Comparison of ENCODE assay signal across 9 cellular contexts in genomic region chr20:49706548-49707517, GRCh38. TPM values are rescaled to one million over a fixed set of nuclear protein-coding genes. Genes with fewer than 3 reads are reported as not detected.
DNase-seq lines count a peak whose midpoint lies in the region; ATAC-seq and TF ChIP-seq lines count a peak whose summit lies in the region.
"Had no signal": no experiment of that assay in that cellular context is flagged by ENCODE, and none has a peak within 500 bp of the region (broad histone marks: within the 10 kb centered on the region; RNA-seq: fewer than 3 reads in every experiment).

No MANE protein-coding gene starts in this region.

- CTCF ChIA-PET in activated CD8-positive, alpha-beta memory T cell treated with anti-CD3 and anti-CD28 coated beads, Interleukin-2, amount 10 ng/mL, durations not matched to agents 7 days and 5 days (lab: Charles Lee): interaction anchor here (0.6 to 1.6 kb wide), 5 partner anchors 9 to 139 kb away, joined by 3 to 4 read pairs (median 3); no protein-coding TSS in a partner anchor

- DNase-seq in activated CD8-positive, alpha-beta memory T cell treated with anti-CD3 and anti-CD28 coated beads, Interleukin-2, amount 10 ng/mL, durations not matched to agents 7 days and 5 days: no peak
- no peak for DNase-seq in activated CD8-positive, alpha-beta memory T cell treated with anti-CD3 and anti-CD28 coated beads, Interleukin-2, amount 50 U/mL, for 4 hours
- peak; percentile 28 for DNase-seq in coronary artery (ENCODE audit: low spot score)
- no peak for DNase-seq in mesothelial cell of epicardium (ENCODE audit: low spot score in 2 of 2, unreplicated experiment in 2 of 2)
- DNase-seq in tibial artery: no peak
- no peak for DNase-seq in SJCRH30
- no peak for DNase-seq in posterior vena cava (ENCODE audit: low spot score)
- DNase-seq: NCI-H2171 had no signal

- TF ChIP-seq CTCF in coronary artery (IDR thresholded peaks at IDR 0.05): no peak
- TF ChIP-seq CTCF in mesothelial cell of epicardium (IDR thresholded peaks at IDR 0.05; ENCODE audit: unreplicated experiment): no peak
- no peak for TF ChIP-seq CTCF in tibial artery (IDR thresholded peaks at IDR 0.05)

- peak overlapping the region in 1 of 2 donors; percentile 6 for H3K27ac ChIP-seq in coronary artery
- peak overlapping the region; percentile 31 to 38 for H3K27ac ChIP-seq in tibial artery
- H3K27ac ChIP-seq in SJCRH30: no peak overlapping the region

- no peak for ATAC-seq in activated CD8-positive, alpha-beta memory T cell treated with anti-CD3 and anti-CD28 coated beads, Interleukin-2, amount 10 ng/mL, durations not matched to agents 7 days and 5 days
- no peak for ATAC-seq in GM18517 (IDR thresholded peaks at IDR 0.05; ENCODE audit: unreplicated experiment)

- peaks cover 13% of the 10 kb centered on the region for H3K36me3 Mint-ChIP-seq in activated CD8-positive, alpha-beta memory T cell treated with anti-CD3 and anti-CD28 coated beads, Interleukin-2, amount 10 ng/mL, durations not matched to agents 7 days and 5 days
- no peaks in the 10 kb centered on the region for H3K36me3 Mint-ChIP-seq in mesothelial cell of epicardium

- H3K27ac Mint-ChIP-seq in activated CD8-positive, alpha-beta memory T cell treated with anti-CD3 and anti-CD28 coated beads, Interleukin-2, amount 10 ng/mL, durations not matched to agents 7 days and 5 days: peak overlapping the region; percentile 20
- H3K27ac Mint-ChIP-seq in mesothelial cell of epicardium: peak overlapping the region; percentile 88

- peaks cover 66% of the 10 kb centered on the region for H3K4me1 Mint-ChIP-seq in activated CD8-positive, alpha-beta memory T cell treated with anti-CD3 and anti-CD28 coated beads, Interleukin-2, amount 10 ng/mL, durations not matched to agents 7 days and 5 days
- H3K4me1 Mint-ChIP-seq in mesothelial cell of epicardium: peaks cover 43% of the 10 kb centered on the region

- no peaks in the 10 kb centered on the region for H3K27me3 ChIP-seq in tibial artery
- no peaks in the 10 kb centered on the region for H3K27me3 ChIP-seq in SJCRH30

- intact Hi-C loops in tibial artery (cut with DNase I; ENCODE audit: low total_unique reads) (no loop called here), posterior vena cava (cut with DNase I) (loop anchor here in 1 of 2 donors (1.0 kb wide), 1 partner anchor 15 kb away; no protein-coding TSS in a partner anchor)

- H3K4me3 ChIP-seq in coronary artery (no peak overlapping the region), tibial artery (no peak overlapping the region), SJCRH30 (no peak overlapping the region)

- no peaks in the 10 kb centered on the region for H3K36me3 ChIP-seq in tibial artery
- H3K36me3 ChIP-seq in SJCRH30: peaks cover 14% of the 10 kb centered on the region

- no peaks in the 10 kb centered on the region for H3K9me3 ChIP-seq in tibial artery
- no peaks in the 10 kb centered on the region for H3K9me3 ChIP-seq in SJCRH30 (replicated peaks)

- H3K4me3 Mint-ChIP-seq in activated CD8-positive, alpha-beta memory T cell treated with anti-CD3 and anti-CD28 coated beads, Interleukin-2, amount 10 ng/mL, durations not matched to agents 7 days and 5 days: no peak overlapping the region
- no peak overlapping the region for H3K4me3 Mint-ChIP-seq in mesothelial cell of epicardium

- no peaks in the 10 kb centered on the region for H3K27me3 Mint-ChIP-seq in activated CD8-positive, alpha-beta memory T cell treated with anti-CD3 and anti-CD28 coated beads, Interleukin-2, amount 10 ng/mL, durations not matched to agents 7 days and 5 days
- no peaks in the 10 kb centered on the region for H3K27me3 Mint-ChIP-seq in mesothelial cell of epicardium (ENCODE audit: low read depth)

- peaks cover 0 to 66% (median 25%) of the 10 kb centered on the region in 4 donors for H3K4me1 ChIP-seq in tibial artery
- H3K4me1 ChIP-seq in SJCRH30: peaks cover 4% of the 10 kb centered on the region; the same call in 1 of the 2 replicates

- H3K9me3 Mint-ChIP-seq in activated CD8-positive, alpha-beta memory T cell treated with anti-CD3 and anti-CD28 coated beads, Interleukin-2, amount 10 ng/mL, durations not matched to agents 7 days and 5 days (ENCODE audit: low read depth): no peaks in the 10 kb centered on the region
- H3K9me3 Mint-ChIP-seq in mesothelial cell of epicardium: no peaks in the 10 kb centered on the region

RNA-seq across cellular contexts. Expression of gene B4GALT5, which starts 6.8 kb away (rescaled TPM):
- 10 to 100 TPM; 28.1 to 30.9 TPM for total RNA-seq in activated CD8-positive, alpha-beta memory T cell treated with anti-CD3 and anti-CD28 coated beads, Interleukin-2, amount 10 ng/mL, durations not matched to agents 7 days and 5 days
- total RNA-seq in mesothelial cell of epicardium (52.6 to 53.8 TPM (median 52.6 TPM) in 3 replicates), posterior vena cava (10 to 100 TPM; 26.1 to 35.2 TPM)
- 79.6 and 81.1 TPM in 2 replicates for total RNA-seq in SJCRH30 (2014; rRNA removed; shearing (Covaris generic))
